ENCODE assay signal across 1 cellular context in the genomic region with DNA sequence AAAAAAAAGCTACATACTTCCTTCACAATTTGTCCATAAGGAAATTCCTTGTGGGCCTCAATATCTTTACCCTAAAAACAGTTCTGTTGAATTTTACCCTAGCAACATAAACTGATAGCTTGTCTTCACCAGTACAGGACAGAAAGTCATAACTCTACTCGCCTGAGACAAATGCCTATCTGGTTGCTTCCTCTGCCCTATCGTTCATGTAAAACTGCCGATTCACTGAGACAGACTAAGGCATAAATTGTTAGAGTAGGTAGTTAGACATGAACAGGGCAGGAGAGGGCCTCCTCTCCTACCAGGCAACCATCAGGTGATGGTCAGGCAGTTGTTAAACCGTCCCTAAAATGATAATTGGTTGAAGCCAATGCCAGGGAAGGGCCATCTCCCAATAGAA.
TF ChIP-seq lines count a peak whose summit lies in the region.

No MANE protein-coding gene starts in this region.

TF ChIP-seq in K562, 482 proteins besides CTCF, POLR2A, EP300 and RAD21 (continues in another document):
- TF ChIP-seq DPF2 (IDR thresholded peaks at IDR 0.05) = peak; percentile 41; the same call in 1 of the 2 replicates
- TF ChIP-seq, protein P1, sequence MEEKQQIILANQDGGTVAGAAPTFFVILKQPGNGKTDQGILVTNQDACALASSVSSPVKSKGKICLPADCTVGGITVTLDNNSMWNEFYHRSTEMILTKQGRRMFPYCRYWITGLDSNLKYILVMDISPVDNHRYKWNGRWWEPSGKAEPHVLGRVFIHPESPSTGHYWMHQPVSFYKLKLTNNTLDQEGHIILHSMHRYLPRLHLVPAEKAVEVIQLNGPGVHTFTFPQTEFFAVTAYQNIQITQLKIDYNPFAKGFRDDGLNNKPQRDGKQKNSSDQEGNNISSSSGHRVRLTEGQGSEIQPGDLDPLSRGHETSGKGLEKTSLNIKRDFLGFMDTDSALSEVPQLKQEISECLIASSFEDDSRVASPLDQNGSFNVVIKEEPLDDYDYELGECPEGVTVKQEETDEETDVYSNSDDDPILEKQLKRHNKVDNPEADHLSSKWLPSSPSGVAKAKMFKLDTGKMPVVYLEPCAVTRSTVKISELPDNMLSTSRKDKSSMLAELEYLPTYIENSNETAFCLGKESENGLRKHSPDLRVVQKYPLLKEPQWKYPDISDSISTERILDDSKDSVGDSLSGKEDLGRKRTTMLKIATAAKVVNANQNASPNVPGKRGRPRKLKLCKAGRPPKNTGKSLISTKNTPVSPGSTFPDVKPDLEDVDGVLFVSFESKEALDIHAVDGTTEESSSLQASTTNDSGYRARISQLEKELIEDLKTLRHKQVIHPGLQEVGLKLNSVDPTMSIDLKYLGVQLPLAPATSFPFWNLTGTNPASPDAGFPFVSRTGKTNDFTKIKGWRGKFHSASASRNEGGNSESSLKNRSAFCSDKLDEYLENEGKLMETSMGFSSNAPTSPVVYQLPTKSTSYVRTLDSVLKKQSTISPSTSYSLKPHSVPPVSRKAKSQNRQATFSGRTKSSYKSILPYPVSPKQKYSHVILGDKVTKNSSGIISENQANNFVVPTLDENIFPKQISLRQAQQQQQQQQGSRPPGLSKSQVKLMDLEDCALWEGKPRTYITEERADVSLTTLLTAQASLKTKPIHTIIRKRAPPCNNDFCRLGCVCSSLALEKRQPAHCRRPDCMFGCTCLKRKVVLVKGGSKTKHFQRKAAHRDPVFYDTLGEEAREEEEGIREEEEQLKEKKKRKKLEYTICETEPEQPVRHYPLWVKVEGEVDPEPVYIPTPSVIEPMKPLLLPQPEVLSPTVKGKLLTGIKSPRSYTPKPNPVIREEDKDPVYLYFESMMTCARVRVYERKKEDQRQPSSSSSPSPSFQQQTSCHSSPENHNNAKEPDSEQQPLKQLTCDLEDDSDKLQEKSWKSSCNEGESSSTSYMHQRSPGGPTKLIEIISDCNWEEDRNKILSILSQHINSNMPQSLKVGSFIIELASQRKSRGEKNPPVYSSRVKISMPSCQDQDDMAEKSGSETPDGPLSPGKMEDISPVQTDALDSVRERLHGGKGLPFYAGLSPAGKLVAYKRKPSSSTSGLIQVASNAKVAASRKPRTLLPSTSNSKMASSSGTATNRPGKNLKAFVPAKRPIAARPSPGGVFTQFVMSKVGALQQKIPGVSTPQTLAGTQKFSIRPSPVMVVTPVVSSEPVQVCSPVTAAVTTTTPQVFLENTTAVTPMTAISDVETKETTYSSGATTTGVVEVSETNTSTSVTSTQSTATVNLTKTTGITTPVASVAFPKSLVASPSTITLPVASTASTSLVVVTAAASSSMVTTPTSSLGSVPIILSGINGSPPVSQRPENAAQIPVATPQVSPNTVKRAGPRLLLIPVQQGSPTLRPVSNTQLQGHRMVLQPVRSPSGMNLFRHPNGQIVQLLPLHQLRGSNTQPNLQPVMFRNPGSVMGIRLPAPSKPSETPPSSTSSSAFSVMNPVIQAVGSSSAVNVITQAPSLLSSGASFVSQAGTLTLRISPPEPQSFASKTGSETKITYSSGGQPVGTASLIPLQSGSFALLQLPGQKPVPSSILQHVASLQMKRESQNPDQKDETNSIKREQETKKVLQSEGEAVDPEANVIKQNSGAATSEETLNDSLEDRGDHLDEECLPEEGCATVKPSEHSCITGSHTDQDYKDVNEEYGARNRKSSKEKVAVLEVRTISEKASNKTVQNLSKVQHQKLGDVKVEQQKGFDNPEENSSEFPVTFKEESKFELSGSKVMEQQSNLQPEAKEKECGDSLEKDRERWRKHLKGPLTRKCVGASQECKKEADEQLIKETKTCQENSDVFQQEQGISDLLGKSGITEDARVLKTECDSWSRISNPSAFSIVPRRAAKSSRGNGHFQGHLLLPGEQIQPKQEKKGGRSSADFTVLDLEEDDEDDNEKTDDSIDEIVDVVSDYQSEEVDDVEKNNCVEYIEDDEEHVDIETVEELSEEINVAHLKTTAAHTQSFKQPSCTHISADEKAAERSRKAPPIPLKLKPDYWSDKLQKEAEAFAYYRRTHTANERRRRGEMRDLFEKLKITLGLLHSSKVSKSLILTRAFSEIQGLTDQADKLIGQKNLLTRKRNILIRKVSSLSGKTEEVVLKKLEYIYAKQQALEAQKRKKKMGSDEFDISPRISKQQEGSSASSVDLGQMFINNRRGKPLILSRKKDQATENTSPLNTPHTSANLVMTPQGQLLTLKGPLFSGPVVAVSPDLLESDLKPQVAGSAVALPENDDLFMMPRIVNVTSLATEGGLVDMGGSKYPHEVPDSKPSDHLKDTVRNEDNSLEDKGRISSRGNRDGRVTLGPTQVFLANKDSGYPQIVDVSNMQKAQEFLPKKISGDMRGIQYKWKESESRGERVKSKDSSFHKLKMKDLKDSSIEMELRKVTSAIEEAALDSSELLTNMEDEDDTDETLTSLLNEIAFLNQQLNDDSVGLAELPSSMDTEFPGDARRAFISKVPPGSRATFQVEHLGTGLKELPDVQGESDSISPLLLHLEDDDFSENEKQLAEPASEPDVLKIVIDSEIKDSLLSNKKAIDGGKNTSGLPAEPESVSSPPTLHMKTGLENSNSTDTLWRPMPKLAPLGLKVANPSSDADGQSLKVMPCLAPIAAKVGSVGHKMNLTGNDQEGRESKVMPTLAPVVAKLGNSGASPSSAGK (IDR thresholded peaks at IDR 0.05) = no peak
- TF ChIP-seq ZNF184 (CRISPR knock-in tag; IDR thresholded peaks at IDR 0.05) = no peak
- TF ChIP-seq TAL1 (IDR thresholded peaks at IDR 0.05) = peak; percentile 25; the same call in 1 of the 2 replicates
- TF ChIP-seq, protein P2, sequence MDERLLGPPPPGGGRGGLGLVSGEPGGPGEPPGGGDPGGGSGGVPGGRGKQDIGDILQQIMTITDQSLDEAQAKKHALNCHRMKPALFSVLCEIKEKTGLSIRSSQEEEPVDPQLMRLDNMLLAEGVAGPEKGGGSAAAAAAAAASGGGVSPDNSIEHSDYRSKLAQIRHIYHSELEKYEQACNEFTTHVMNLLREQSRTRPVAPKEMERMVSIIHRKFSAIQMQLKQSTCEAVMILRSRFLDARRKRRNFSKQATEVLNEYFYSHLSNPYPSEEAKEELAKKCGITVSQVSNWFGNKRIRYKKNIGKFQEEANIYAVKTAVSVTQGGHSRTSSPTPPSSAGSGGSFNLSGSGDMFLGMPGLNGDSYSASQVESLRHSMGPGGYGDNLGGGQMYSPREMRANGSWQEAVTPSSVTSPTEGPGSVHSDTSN (CRISPR knock-in tag; IDR thresholded peaks at IDR 0.05; ENCODE audit: low read depth) = no peak
- TF ChIP-seq, protein P2 (tag; conservative IDR thresholded peaks at IDR 0.05; ENCODE audit: low read depth) = peak; percentile 83
- TF ChIP-seq MAFF (IDR thresholded peaks at IDR 0.05; ENCODE audit: low read length) = peak; percentile 33; the same call in 1 of the 2 replicates
- peak; percentile 33; the same call in 1 of the 2 replicates for TF ChIP-seq MAFK (IDR thresholded peaks at IDR 0.05; ENCODE audit: low read length)
- no peak for TF ChIP-seq CEBPB (tag; IDR thresholded peaks at IDR 0.05)
- TF ChIP-seq, protein P3, sequence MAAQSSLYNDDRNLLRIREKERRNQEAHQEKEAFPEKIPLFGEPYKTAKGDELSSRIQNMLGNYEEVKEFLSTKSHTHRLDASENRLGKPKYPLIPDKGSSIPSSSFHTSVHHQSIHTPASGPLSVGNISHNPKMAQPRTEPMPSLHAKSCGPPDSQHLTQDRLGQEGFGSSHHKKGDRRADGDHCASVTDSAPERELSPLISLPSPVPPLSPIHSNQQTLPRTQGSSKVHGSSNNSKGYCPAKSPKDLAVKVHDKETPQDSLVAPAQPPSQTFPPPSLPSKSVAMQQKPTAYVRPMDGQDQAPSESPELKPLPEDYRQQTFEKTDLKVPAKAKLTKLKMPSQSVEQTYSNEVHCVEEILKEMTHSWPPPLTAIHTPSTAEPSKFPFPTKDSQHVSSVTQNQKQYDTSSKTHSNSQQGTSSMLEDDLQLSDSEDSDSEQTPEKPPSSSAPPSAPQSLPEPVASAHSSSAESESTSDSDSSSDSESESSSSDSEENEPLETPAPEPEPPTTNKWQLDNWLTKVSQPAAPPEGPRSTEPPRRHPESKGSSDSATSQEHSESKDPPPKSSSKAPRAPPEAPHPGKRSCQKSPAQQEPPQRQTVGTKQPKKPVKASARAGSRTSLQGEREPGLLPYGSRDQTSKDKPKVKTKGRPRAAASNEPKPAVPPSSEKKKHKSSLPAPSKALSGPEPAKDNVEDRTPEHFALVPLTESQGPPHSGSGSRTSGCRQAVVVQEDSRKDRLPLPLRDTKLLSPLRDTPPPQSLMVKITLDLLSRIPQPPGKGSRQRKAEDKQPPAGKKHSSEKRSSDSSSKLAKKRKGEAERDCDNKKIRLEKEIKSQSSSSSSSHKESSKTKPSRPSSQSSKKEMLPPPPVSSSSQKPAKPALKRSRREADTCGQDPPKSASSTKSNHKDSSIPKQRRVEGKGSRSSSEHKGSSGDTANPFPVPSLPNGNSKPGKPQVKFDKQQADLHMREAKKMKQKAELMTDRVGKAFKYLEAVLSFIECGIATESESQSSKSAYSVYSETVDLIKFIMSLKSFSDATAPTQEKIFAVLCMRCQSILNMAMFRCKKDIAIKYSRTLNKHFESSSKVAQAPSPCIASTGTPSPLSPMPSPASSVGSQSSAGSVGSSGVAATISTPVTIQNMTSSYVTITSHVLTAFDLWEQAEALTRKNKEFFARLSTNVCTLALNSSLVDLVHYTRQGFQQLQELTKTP (IDR thresholded peaks at IDR 0.05; ENCODE audit: low read depth in 1 of 2, partially characterized antibody in 2 of 2) = peak in 1 of 2 experiments; percentile 95
- 0 out of 2 replicates have a peak, but pooled peaks have one; percentile 8 for TF ChIP-seq ZKSCAN8 (CRISPR knock-in tag; IDR thresholded peaks at IDR 0.05)
- peak; percentile 33; the same call in 1 of the 2 replicates for TF ChIP-seq TRIM28 (IDR thresholded peaks at IDR 0.05)
- TF ChIP-seq CBX3 (IDR thresholded peaks at IDR 0.05; ENCODE audit: borderline replicate concordance in 1 of 2, low read length in 2 of 2) = peak in 1 of 2 experiments; percentile 44; a peak in 1 of 3 replicates
- peak; percentile 25; the same call in 1 of the 2 replicates for TF ChIP-seq RFX1 (IDR thresholded peaks at IDR 0.05)
- TF ChIP-seq CBFA2T2 (conservative IDR thresholded peaks at IDR 0.05) = peak; percentile 33; the same call in 1 of the 2 replicates
- TF ChIP-seq, protein P4, sequence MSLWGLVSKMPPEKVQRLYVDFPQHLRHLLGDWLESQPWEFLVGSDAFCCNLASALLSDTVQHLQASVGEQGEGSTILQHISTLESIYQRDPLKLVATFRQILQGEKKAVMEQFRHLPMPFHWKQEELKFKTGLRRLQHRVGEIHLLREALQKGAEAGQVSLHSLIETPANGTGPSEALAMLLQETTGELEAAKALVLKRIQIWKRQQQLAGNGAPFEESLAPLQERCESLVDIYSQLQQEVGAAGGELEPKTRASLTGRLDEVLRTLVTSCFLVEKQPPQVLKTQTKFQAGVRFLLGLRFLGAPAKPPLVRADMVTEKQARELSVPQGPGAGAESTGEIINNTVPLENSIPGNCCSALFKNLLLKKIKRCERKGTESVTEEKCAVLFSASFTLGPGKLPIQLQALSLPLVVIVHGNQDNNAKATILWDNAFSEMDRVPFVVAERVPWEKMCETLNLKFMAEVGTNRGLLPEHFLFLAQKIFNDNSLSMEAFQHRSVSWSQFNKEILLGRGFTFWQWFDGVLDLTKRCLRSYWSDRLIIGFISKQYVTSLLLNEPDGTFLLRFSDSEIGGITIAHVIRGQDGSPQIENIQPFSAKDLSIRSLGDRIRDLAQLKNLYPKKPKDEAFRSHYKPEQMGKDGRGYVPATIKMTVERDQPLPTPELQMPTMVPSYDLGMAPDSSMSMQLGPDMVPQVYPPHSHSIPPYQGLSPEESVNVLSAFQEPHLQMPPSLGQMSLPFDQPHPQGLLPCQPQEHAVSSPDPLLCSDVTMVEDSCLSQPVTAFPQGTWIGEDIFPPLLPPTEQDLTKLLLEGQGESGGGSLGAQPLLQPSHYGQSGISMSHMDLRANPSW (CRISPR knock-in tag; IDR thresholded peaks at IDR 0.05) = no peak
- no peak for TF ChIP-seq CBFB (CRISPR knock-in tag; IDR thresholded peaks at IDR 0.05)
- TF ChIP-seq C11orf30 (IDR thresholded peaks at IDR 0.05; ENCODE audit: low read depth) = peak; percentile 41
- peak; percentile 86 for TF ChIP-seq MEIS2 (IDR thresholded peaks at IDR 0.05; ENCODE audit: partially characterized antibody)
- no peak for TF ChIP-seq STAT5A (IDR thresholded peaks at IDR 0.05; ENCODE audit: borderline replicate concordance, low read length)
- peak; percentile 66 for TF ChIP-seq MAFG (tag; conservative IDR thresholded peaks at IDR 0.05)
- 0 out of 2 replicates have a peak, but pooled peaks have one; percentile 48 for TF ChIP-seq ARID1B (IDR thresholded peaks at IDR 0.05)
- 0 out of 2 replicates have a peak, but pooled peaks have one; percentile 11 for TF ChIP-seq JUND (IDR thresholded peaks at IDR 0.05; ENCODE audit: borderline replicate concordance, low read depth, low read length)
- no peak for TF ChIP-seq JUND (tag; IDR thresholded peaks at IDR 0.05; ENCODE audit: borderline replicate concordance, low read depth, low read length)
- no peak for TF ChIP-seq TGIF2 (CRISPR knock-in tag; IDR thresholded peaks at IDR 0.05)
- no peak for TF ChIP-seq HNRNPUL1 (IDR thresholded peaks at IDR 0.05; ENCODE audit: low read length)
- TF ChIP-seq GTF2A2 (tag; IDR thresholded peaks at IDR 0.05) = no peak
- TF ChIP-seq, protein P5, sequence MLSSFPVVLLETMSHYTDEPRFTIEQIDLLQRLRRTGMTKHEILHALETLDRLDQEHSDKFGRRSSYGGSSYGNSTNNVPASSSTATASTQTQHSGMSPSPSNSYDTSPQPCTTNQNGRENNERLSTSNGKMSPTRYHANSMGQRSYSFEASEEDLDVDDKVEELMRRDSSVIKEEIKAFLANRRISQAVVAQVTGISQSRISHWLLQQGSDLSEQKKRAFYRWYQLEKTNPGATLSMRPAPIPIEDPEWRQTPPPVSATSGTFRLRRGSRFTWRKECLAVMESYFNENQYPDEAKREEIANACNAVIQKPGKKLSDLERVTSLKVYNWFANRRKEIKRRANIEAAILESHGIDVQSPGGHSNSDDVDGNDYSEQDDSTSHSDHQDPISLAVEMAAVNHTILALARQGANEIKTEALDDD (IDR thresholded peaks at IDR 0.05) = peak; percentile 92
- no peak for TF ChIP-seq GATAD2A (IDR thresholded peaks at IDR 0.05)
